In genomic region chr16:72787519-72788268, GRCh38 we compare ENCODE assay signal across 8 cellular contexts.
A peak's percentile ranks its signal among the peaks of the same experiment; 100 is the strongest.
DNase-seq lines count a peak whose midpoint lies in the region; ATAC-seq lines count a peak whose summit lies in the region.

No MANE protein-coding gene starts in this region.

- DNase-seq in RPMI8226 (peak; percentile 22), left cardiac atrium (peak; percentile 74), putamen (ENCODE audit: low spot score) (peak; percentile 56), ureter (ENCODE audit: low spot score) (peak; percentile 69), NCI-H82 (lab: John Stamatoyannopoulos, UW) (no peak)

- peak; percentile 88 for ATAC-seq in GM18867 (IDR thresholded peaks at IDR 0.05; ENCODE audit: unreplicated experiment)
- ATAC-seq in HG03064 (IDR thresholded peaks at IDR 0.05; ENCODE audit: low read depth, unreplicated experiment) = peak; percentile 91
- peak; percentile 86 to 93 for ATAC-seq in left cardiac atrium

- H3K27ac Mint-ChIP-seq in activated naive CD8-positive, alpha-beta T cell = peak overlapping the region; percentile 88

- no peaks in the 10 kb centered on the region for H3K9me3 Mint-ChIP-seq in activated naive CD8-positive, alpha-beta T cell (ENCODE audit: low read depth)

- H3K4me3 Mint-ChIP-seq in activated naive CD8-positive, alpha-beta T cell = peak overlapping the region; percentile 91

- H3K36me3 Mint-ChIP-seq in activated naive CD8-positive, alpha-beta T cell = no peaks in the 10 kb centered on the region

- peaks cover 25% of the 10 kb centered on the region for H3K4me1 Mint-ChIP-seq in activated naive CD8-positive, alpha-beta T cell (ENCODE audit: low read depth)

- peaks cover 2% of the 10 kb centered on the region for H3K27me3 Mint-ChIP-seq in activated naive CD8-positive, alpha-beta T cell

- intact Hi-C loops in left cardiac atrium (cut with DNase I) = no loop called here
